Comparison of ENCODE assay signal across 1 cellular context in the genomic region with DNA sequence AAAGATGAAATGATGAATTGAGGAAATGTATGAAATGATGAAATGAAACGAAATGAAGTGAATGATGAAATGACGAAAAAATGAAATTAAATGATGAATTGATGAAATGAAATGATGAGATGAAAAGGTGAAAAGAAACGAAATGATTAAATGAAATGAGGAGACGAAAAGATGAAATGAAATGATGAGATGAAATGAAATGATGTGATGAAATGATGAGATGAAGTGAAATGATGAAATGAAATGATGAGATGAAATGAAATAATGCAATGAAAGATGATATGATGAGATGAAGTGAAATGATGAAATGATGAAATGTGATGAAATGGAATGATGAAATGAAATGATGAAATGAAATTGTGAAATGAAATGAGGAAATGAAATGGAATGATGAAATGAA.
A peak's percentile ranks its signal among the peaks of the same experiment; 100 is the strongest.
TF ChIP-seq lines count a peak whose summit lies in the region.
"Not testable (repeated sequence)": the region's sequence is repeated elsewhere in the genome, so short reads cannot be mapped to it uniquely, and the experiment has no call there.

No MANE protein-coding gene starts in this region.

TF ChIP-seq in HepG2, 621 proteins besides CTCF, POLR2A, EP300 and RAD21:
- 0 out of 2 replicates have a peak, but pooled peaks have one; percentile 33 for TF ChIP-seq ATF7 (IDR thresholded peaks at IDR 0.05)
- TF ChIP-seq ATF7 (CRISPR knock-in tag; IDR thresholded peaks at IDR 0.05): not testable (repeated sequence)
